In genomic region chr6:30955367-30956042, GRCh38 we compare ENCODE assay signal across 7 cellular contexts. TPM values are rescaled to one million over a fixed set of nuclear protein-coding genes. Genes with fewer than 3 reads are reported as not detected.
A peak's percentile ranks its signal among the peaks of the same experiment; 100 is the strongest.
DNase-seq lines count a peak whose midpoint lies in the region; TF ChIP-seq lines count a peak whose summit lies in the region.

No MANE protein-coding gene starts in this region.

- H3K27ac ChIP-seq in cingulate gyrus (ENCODE audit: low read depth, low read length), result peak overlapping the region; percentile 47

- no peak for TF ChIP-seq POLR2A in lower leg skin (IDR thresholded peaks at IDR 0.05)

- no peak for TF ChIP-seq CTCF in lower leg skin (IDR thresholded peaks at IDR 0.05)

- peak overlapping the region; percentile 4 for H3K4me3 ChIP-seq in lower leg skin (ENCODE audit: low read depth, poor library complexity, severe bottlenecking)

- intact Hi-C loops in lower leg skin (cut with DNase I; ENCODE audit: low total_unique reads), result no loop called here

- peak; percentile 77 for DNase-seq in GM19238 (ENCODE audit: insufficient read length, low spot score)
- peak; percentile 10 for DNase-seq in KG1 (lab: John Stamatoyannopoulos, UW)
- DNase-seq in activated CD4-positive, alpha-beta T cell treated with anti-CD3 and anti-CD28 coated beads for 1 hour, result peak; percentile 65
- DNase-seq in lower leg skin (ENCODE audit: low spot score in 2 of 2), result peak; percentile 38 to 91
- DNase-seq in stimulated activated CD4-positive, alpha-beta T cell treated with anti-CD3 and anti-CD28 coated beads, Interleukin-4, amount 100 ng/mL, for 48 hours (ENCODE audit: low read depth in 2 of 2), result peak; percentile 55 to 77
- no peak for DNase-seq in NCI-H345 treated with DMSO at 0.1 percent for 48 hours (lab: John Stamatoyannopoulos, UW; ENCODE audit: unreplicated experiment)

- 6 to 7% methylated on average over 33 to 36 of the region's 46 CpGs for WGBS in lower leg skin, 2 donors

RNA-seq across cellular contexts. Expression of gene MUCL3, which starts 14.7 kb away (rescaled TPM):
- total RNA-seq in lower leg skin, result not detected

RNA-seq across cellular contexts. Expression of gene SFTA2, which starts 23.5 kb away (rescaled TPM):
- total RNA-seq in lower leg skin, result under 1 TPM in 1 of 4 donors, not detected in 3; 0.36 TPM

RNA-seq across cellular contexts. Expression of gene MUC21, which starts 28.0 kb away (rescaled TPM):
- total RNA-seq in lower leg skin, result not detected

RNA-seq across cellular contexts. Expression of gene VARS2, which starts 41.5 kb away (rescaled TPM):
- 10 to 100 TPM; 13.0 to 25.2 (median 18.1) TPM for total RNA-seq in lower leg skin

RNA-seq across cellular contexts. Expression of gene GTF2H4, which starts 47.5 kb away (rescaled TPM):
- total RNA-seq in lower leg skin, result 10 to 100 TPM in 2 of 4 donors, 1 to 10 TPM in 2; 6.1 to 11.2 (median 9.4) TPM
